29 cellular contexts compared by ENCODE assay signal in genomic region chr12:22002430-22002829, GRCh38.
"Had no signal": no experiment of that assay in that cellular context is flagged by ENCODE, and none has a peak within 500 bp of the region (broad histone marks: within the 10 kb centered on the region; RNA-seq: fewer than 3 reads in every experiment).

No MANE protein-coding gene starts in this region.

- H3K36me3 ChIP-seq: neural progenitor cell, ovary, right lobe of liver, sigmoid colon, suprapubic skin, tibial artery, transverse colon, upper lobe of right lung, uterus had no signal

- ATAC-seq: psoas muscle; right cardiac atrium; right lobe of liver; stimulated activated effector memory CD8-positive, alpha-beta T cell treated with anti-CD3 and anti-CD28 coated beads, Interleukin-12 subunit alpha, Interleukin-12 subunit beta, amount 100 ng/mL, for 72 hours; stimulated activated naive CD8-positive, alpha-beta T cell treated with anti-CD3 and anti-CD28 coated beads, Interleukin-15, amount 100 ng/mL, for 72 hours; stimulated activated naive CD8-positive, alpha-beta T cell treated with anti-CD3 and anti-CD28 coated beads, Interleukin-15, Interleukin-2, amounts not matched to agents 100 U/mL and 50 U/mL, for 24 hours; upper lobe of right lung had no signal

- H3K27me3 Mint-ChIP-seq: progenitor cell of endocrine pancreas; stimulated activated naive CD8-positive, alpha-beta T cell treated with anti-CD3 and anti-CD28 coated beads, Interleukin-15, amount 100 ng/mL, for 72 hours had no signal

- H3K4me3 ChIP-seq: neural progenitor cell, ovary, psoas muscle, right lobe of liver, sigmoid colon, suprapubic skin, testis, tibial artery, transverse colon, upper lobe of right lung, uterus had no signal

- DNase-seq: naive thymus-derived CD8-positive, alpha-beta T cell; occipital lobe; ovary; posterior cingulate gyrus; psoas muscle; right cardiac atrium; right lobe of liver; sigmoid colon; small intestine; stimulated activated CD4-positive, alpha-beta T cell treated with anti-CD3 and anti-CD28 coated beads, Interleukin-15, amount 100 ng/mL, for 24 hours; stimulated activated CD4-positive, alpha-beta T cell treated with anti-CD3 and anti-CD28 coated beads, Interleukin-2, amount 100 ng/mL, for 24 hours; stimulated activated CD4-positive, alpha-beta T cell treated with anti-CD3 and anti-CD28 coated beads, Interleukin-2, amount 100 ng/mL, for 48 hours; stimulated activated CD4-positive, alpha-beta T cell treated with anti-CD3 and anti-CD28 coated beads, Interleukin-4, amount 100 ng/mL, for 24 hours; stimulated activated naive CD4-positive, alpha-beta T cell; stimulated activated naive CD8-positive, alpha-beta T cell treated with anti-CD3 and anti-CD28 coated beads, Interleukin-15, amount 100 ng/mL, for 72 hours; stimulated activated naive CD8-positive, alpha-beta T cell treated with anti-CD3 and anti-CD28 coated beads, Interleukin-15, Interleukin-2, amounts not matched to agents 100 U/mL and 50 U/mL, for 24 hours; substantia nigra; testis; tibial artery; transverse colon; upper lobe of right lung; uterus had no signal

- H3K9me3 Mint-ChIP-seq: neural progenitor cell; stimulated activated effector memory CD8-positive, alpha-beta T cell treated with anti-CD3 and anti-CD28 coated beads, Interleukin-12 subunit alpha, Interleukin-12 subunit beta, amount 100 ng/mL, for 72 hours; stimulated activated naive CD8-positive, alpha-beta T cell treated with anti-CD3 and anti-CD28 coated beads, Interleukin-15, amount 100 ng/mL, for 72 hours; type B pancreatic cell had no signal

- H3K36me3 Mint-ChIP-seq: naive thymus-derived CD8-positive, alpha-beta T cell; neural progenitor cell; stimulated activated effector memory CD8-positive, alpha-beta T cell treated with anti-CD3 and anti-CD28 coated beads, Interleukin-12 subunit alpha, Interleukin-12 subunit beta, amount 100 ng/mL, for 72 hours had no signal

- H3K27me3 ChIP-seq: neural progenitor cell, ovary, right lobe of liver, sigmoid colon, suprapubic skin, testis, tibial artery, transverse colon, upper lobe of right lung, uterus had no signal

- H3K4me3 Mint-ChIP-seq: naive thymus-derived CD8-positive, alpha-beta T cell; nephron; neural progenitor cell; stimulated activated effector memory CD8-positive, alpha-beta T cell treated with anti-CD3 and anti-CD28 coated beads, Interleukin-12 subunit alpha, Interleukin-12 subunit beta, amount 100 ng/mL, for 72 hours; stimulated activated naive CD8-positive, alpha-beta T cell treated with anti-CD3 and anti-CD28 coated beads, Interleukin-15, amount 100 ng/mL, for 72 hours; type B pancreatic cell had no signal

- H3K4me1 Mint-ChIP-seq: naive thymus-derived CD8-positive, alpha-beta T cell; nephron; neural progenitor cell; stimulated activated effector memory CD8-positive, alpha-beta T cell treated with anti-CD3 and anti-CD28 coated beads, Interleukin-12 subunit alpha, Interleukin-12 subunit beta, amount 100 ng/mL, for 72 hours; stimulated activated naive CD8-positive, alpha-beta T cell treated with anti-CD3 and anti-CD28 coated beads, Interleukin-15, amount 100 ng/mL, for 72 hours had no signal

- H3K27ac ChIP-seq: neural progenitor cell, ovary, parathyroid adenoma, psoas muscle, right lobe of liver, sigmoid colon, suprapubic skin, testis, tibial artery, transverse colon, upper lobe of right lung, uterus had no signal

- H3K4me1 ChIP-seq: neural progenitor cell, parathyroid adenoma, psoas muscle, right lobe of liver, sigmoid colon, suprapubic skin, testis, tibial artery, transverse colon, upper lobe of right lung, uterus had no signal

- H3K27ac Mint-ChIP-seq: naive thymus-derived CD8-positive, alpha-beta T cell; nephron; neural progenitor cell; progenitor cell of endocrine pancreas; stimulated activated effector memory CD8-positive, alpha-beta T cell treated with anti-CD3 and anti-CD28 coated beads, Interleukin-12 subunit alpha, Interleukin-12 subunit beta, amount 100 ng/mL, for 72 hours; stimulated activated naive CD8-positive, alpha-beta T cell treated with anti-CD3 and anti-CD28 coated beads, Interleukin-15, amount 100 ng/mL, for 72 hours; type B pancreatic cell had no signal

- H3K9me3 ChIP-seq: ovary, psoas muscle, right lobe of liver, sigmoid colon, suprapubic skin, testis, tibial artery, transverse colon, upper lobe of right lung, uterus had no signal
